Comparison of ENCODE assay signal across 33 cellular contexts in the genomic region with DNA sequence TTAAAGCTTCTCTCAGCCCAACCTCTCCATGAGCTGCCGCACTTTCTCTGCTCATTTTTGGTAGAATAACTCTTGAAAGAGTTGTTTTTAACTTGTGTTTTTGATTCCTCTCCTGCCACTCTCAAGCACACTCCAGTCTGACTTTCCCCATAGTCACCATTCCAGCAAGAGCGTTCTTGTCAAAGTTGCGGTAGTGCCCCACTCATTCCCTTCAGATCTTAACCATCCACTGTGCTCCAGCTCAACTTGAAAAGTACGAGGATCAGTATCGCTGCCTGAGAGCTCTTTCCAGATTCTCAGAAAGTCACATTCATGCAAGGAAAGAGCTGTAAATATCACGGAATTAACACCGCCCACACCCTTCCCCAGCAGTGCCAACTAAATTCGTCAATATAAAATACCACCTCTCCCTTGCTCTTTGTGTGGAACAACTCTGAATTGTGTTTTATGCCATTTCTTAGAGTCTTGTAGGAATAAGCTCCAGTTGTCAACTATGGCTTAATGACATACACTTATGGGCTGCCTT. TPM values are rescaled to one million over a fixed set of nuclear protein-coding genes. Genes with fewer than 3 reads are reported as not detected.
"Had no signal": no experiment of that assay in that cellular context is flagged by ENCODE, and none has a peak within 500 bp of the region (broad histone marks: within the 10 kb centered on the region; RNA-seq: fewer than 3 reads in every experiment).

No MANE protein-coding gene starts in this region.

- H3K4me3 Mint-ChIP-seq: activated B cell treated with CpG ODN at 0.5 μM for 24 hours; activated CD4-positive, alpha-beta T cell treated with anti-CD3 and anti-CD28 coated beads, Interleukin-2, amount 10 ng/mL, durations not matched to agents 24 days and 14 days; activated CD8-positive, alpha-beta memory T cell treated with anti-CD3 and anti-CD28 coated beads, Interleukin-2, amount 10 ng/mL, durations not matched to agents 7 days and 5 days; activated naive CD8-positive, alpha-beta T cell treated with anti-CD3 and anti-CD28 coated beads, Interleukin-2, amount 50 U/mL, for 24 hours; activated T-cell treated with anti-CD3 and anti-CD28 coated beads, Interleukin-2, amount 50 U/mL, for 24 hours; activated T-helper 1 cell treated with anti-CD3 and anti-CD28 coated beads, Interleukin-12 subunit alpha, Interleukin-12 subunit beta, Interleukin-2, Interleukin-4 antibody, amounts not matched to agents 30 ng/mL and 10 ng/mL and 1 ng/mL, durations not matched to agents 14 hours and 24 hours and 36 hours; brain; T-cell had no signal

- H3K27me3 ChIP-seq: cardiac muscle cell, MG63 had no signal

- H3K36me3 ChIP-seq: cardiac muscle cell, MG63 had no signal

- H3K4me3 ChIP-seq: cardiac muscle cell, MG63, SK-N-MC had no signal

- H3K4me1 Mint-ChIP-seq: activated B cell treated with CpG ODN at 0.5 μM for 24 hours; activated CD4-positive, alpha-beta T cell treated with anti-CD3 and anti-CD28 coated beads, Interleukin-2, amount 10 ng/mL, durations not matched to agents 24 days and 14 days; activated CD8-positive, alpha-beta memory T cell treated with anti-CD3 and anti-CD28 coated beads, Interleukin-2, amount 10 ng/mL, durations not matched to agents 7 days and 5 days; activated naive CD8-positive, alpha-beta T cell treated with anti-CD3 and anti-CD28 coated beads, Interleukin-2, amount 50 U/mL, for 24 hours; brain; T-cell had no signal

- DNase-seq: activated B cell treated with CpG ODN at 0.5 μM for 24 hours; activated CD4-positive, alpha-beta T cell treated with anti-CD3 and anti-CD28 coated beads for 1 hour; activated CD4-positive, alpha-beta T cell treated with anti-CD3 and anti-CD28 coated beads, Interleukin-2, amount 10 ng/mL, durations not matched to agents 24 days and 14 days; activated CD4-positive, alpha-beta T cell treated with anti-CD3 and anti-CD28 coated beads, Interleukin-2, amount 50 U/mL, for 48 hours; activated CD8-positive, alpha-beta memory T cell treated with anti-CD3 and anti-CD28 coated beads, Interleukin-2, amount 10 ng/mL, durations not matched to agents 7 days and 5 days; activated effector memory CD4-positive, alpha-beta T cell treated with anti-CD3 and anti-CD28 coated beads, Interleukin-2, amount 50 U/mL, for 16 hours; activated naive CD4-positive, alpha-beta T cell treated with Interleukin-2 at 50 U/mL for 16 hours; activated naive CD8-positive, alpha-beta T cell treated with anti-CD3 and anti-CD28 coated beads, Interleukin-2, amount 50 U/mL, for 24 hours; activated T-cell treated with anti-CD3 and anti-CD28 coated beads, Interleukin-2, amount 50 U/mL, for 24 hours; amniotic stem cell; MV-4-11; NCI-H1092 treated with DMSO at 0.1 percent for 48 hours; NCI-H1417 treated with DMSO at 0.1 percent for 48 hours; NCI-H1694; NCI-H2029 treated with DMSO at 0.1 percent for 48 hours; NCI-H345; NCI-H510A; NCI-H526 treated with DMSO at 0.1 percent for 48 hours; NCI-H82; NK-92 treated with Interleukin-12 subunit alpha and Interleukin-12 subunit beta, amount 100 ng/mL, for 24 hours; OCI-M1; RPMI8226; T-cell; T-helper 2 cell; T1000 had no signal

- ATAC-seq: activated CD8-positive, alpha-beta memory T cell treated with anti-CD3 and anti-CD28 coated beads, Interleukin-2, amount 10 ng/mL, durations not matched to agents 7 days and 5 days; activated naive CD4-positive, alpha-beta T cell treated with anti-CD3 and anti-CD28 coated beads, Interleukin-2, amount 50 U/mL, for 72 hours; activated naive CD8-positive, alpha-beta T cell treated with anti-CD3 and anti-CD28 coated beads, Interleukin-2, amount 50 U/mL, for 24 hours; Panc1; Right ventricle myocardium inferior; T-cell had no signal

- H3K27ac Mint-ChIP-seq: activated B cell treated with CpG ODN at 0.5 μM for 24 hours; activated CD4-positive, alpha-beta T cell treated with anti-CD3 and anti-CD28 coated beads, Interleukin-2, amount 10 ng/mL, durations not matched to agents 24 days and 14 days; activated CD8-positive, alpha-beta memory T cell treated with anti-CD3 and anti-CD28 coated beads, Interleukin-2, amount 10 ng/mL, durations not matched to agents 7 days and 5 days; activated naive CD4-positive, alpha-beta T cell treated with anti-CD3 and anti-CD28 coated beads, Interleukin-2, amount 50 U/mL, for 72 hours; activated naive CD8-positive, alpha-beta T cell treated with anti-CD3 and anti-CD28 coated beads, Interleukin-2, amount 50 U/mL, for 24 hours; activated T-cell treated with anti-CD3 and anti-CD28 coated beads, Interleukin-2, amount 50 U/mL, for 24 hours; activated T-helper 1 cell treated with anti-CD3 and anti-CD28 coated beads, Interleukin-12 subunit alpha, Interleukin-12 subunit beta, Interleukin-2, Interleukin-4 antibody, amounts not matched to agents 30 ng/mL and 10 ng/mL and 1 ng/mL, durations not matched to agents 14 hours and 24 hours and 36 hours; brain; T-cell had no signal

- H3K27me3 Mint-ChIP-seq: activated B cell treated with CpG ODN at 0.5 μM for 24 hours; activated CD4-positive, alpha-beta T cell treated with anti-CD3 and anti-CD28 coated beads, Interleukin-2, amount 10 ng/mL, durations not matched to agents 24 days and 14 days; activated CD8-positive, alpha-beta memory T cell treated with anti-CD3 and anti-CD28 coated beads, Interleukin-2, amount 10 ng/mL, durations not matched to agents 7 days and 5 days; activated naive CD8-positive, alpha-beta T cell treated with anti-CD3 and anti-CD28 coated beads, Interleukin-2, amount 50 U/mL, for 24 hours; brain had no signal

- H3K27ac ChIP-seq: cardiac muscle cell, SK-N-MC had no signal

- H3K9me3 Mint-ChIP-seq: activated B cell treated with CpG ODN at 0.5 μM for 24 hours; activated CD4-positive, alpha-beta T cell treated with anti-CD3 and anti-CD28 coated beads, Interleukin-2, amount 10 ng/mL, durations not matched to agents 24 days and 14 days; activated naive CD4-positive, alpha-beta T cell treated with anti-CD3 and anti-CD28 coated beads, Interleukin-2, amount 50 U/mL, for 72 hours; activated naive CD8-positive, alpha-beta T cell treated with anti-CD3 and anti-CD28 coated beads, Interleukin-2, amount 50 U/mL, for 24 hours; activated T-cell treated with anti-CD3 and anti-CD28 coated beads, Interleukin-2, amount 50 U/mL, for 24 hours; activated T-helper 1 cell treated with anti-CD3 and anti-CD28 coated beads, Interleukin-12 subunit alpha, Interleukin-12 subunit beta, Interleukin-2, Interleukin-4 antibody, amounts not matched to agents 30 ng/mL and 10 ng/mL and 1 ng/mL, durations not matched to agents 14 hours and 24 hours and 36 hours; brain; T-cell had no signal

- H3K36me3 Mint-ChIP-seq: activated CD8-positive, alpha-beta memory T cell treated with anti-CD3 and anti-CD28 coated beads, Interleukin-2, amount 10 ng/mL, durations not matched to agents 7 days and 5 days; activated naive CD4-positive, alpha-beta T cell treated with anti-CD3 and anti-CD28 coated beads, Interleukin-2, amount 50 U/mL, for 72 hours; brain; T-cell had no signal

- H3K9me3 ChIP-seq: MG63 had no signal

RNA-seq across cellular contexts. Expression of a gene that starts 59.7 kb away (rescaled TPM):
- total RNA-seq: cardiac muscle cell had no signal
- polyA plus RNA-seq: cardiac muscle cell had no signal
